ENCODE assay signal across 8 cellular contexts in genomic region chr11:66480116-66480938, GRCh38. TPM values are rescaled to one million over a fixed set of nuclear protein-coding genes. Genes with fewer than 3 reads are reported as not detected.
DNase-seq lines count a peak whose midpoint lies in the region; ATAC-seq and TF ChIP-seq lines count a peak whose summit lies in the region.

Gene DPP3 (plus strand): TSS chr11:66480434. CDS start chr11:66482201, 1,767 bp downstream.

- H3K9me3 ChIP-seq in osteoblast (ENCODE audit: low read depth, low read length) (no peaks in the 10 kb centered on the region), thoracic aorta (no peaks in the 10 kb centered on the region)

- TF ChIP-seq CTCF in GM06990 (IDR thresholded peaks at IDR 0.05; ENCODE audit: insufficient read depth, low read length, poor library complexity, severe bottlenecking) (no peak), osteoblast (IDR thresholded peaks at IDR 0.05; ENCODE audit: extremely low read depth, low read depth, low read length) (no peak), thoracic aorta (IDR thresholded peaks at IDR 0.05) (no peak)

- no peaks in the 10 kb centered on the region for H3K27me3 ChIP-seq in GM06990 (replicated peaks; ENCODE audit: control insufficient read depth, insufficient read depth, low read length)
- H3K27me3 ChIP-seq in osteoblast (ENCODE audit: insufficient read depth, low read length): no peaks in the 10 kb centered on the region
- no peaks in the 10 kb centered on the region for H3K27me3 ChIP-seq in thoracic aorta (replicated peaks; ENCODE audit: insufficient read depth)

- H3K36me3 ChIP-seq in GM06990 (ENCODE audit: control insufficient read depth, insufficient read depth, low read length) (peaks cover 5% of the 10 kb centered on the region), osteoblast (ENCODE audit: insufficient read depth, low read length) (peaks cover 9% of the 10 kb centered on the region), thoracic aorta (no peaks in the 10 kb centered on the region)

- peak within 1 kb of the TSS; percentile 95 for H3K27ac ChIP-seq in osteoblast (ENCODE audit: low read depth, low read length)
- H3K27ac ChIP-seq in thoracic aorta: peak within 1 kb of the TSS; percentile 89

- H3K79me2 ChIP-seq in osteoblast (ENCODE audit: insufficient read depth, low read length): peaks cover 16% of the 10 kb centered on the region

- peak within 1 kb of the TSS; percentile 93 for H3K27ac Mint-ChIP-seq in activated naive CD4-positive, alpha-beta T cell treated with anti-CD3 and anti-CD28 coated beads, Interleukin-2, amount 50 U/mL, for 72 hours

- ATAC-seq in HG02588 (IDR thresholded peaks at IDR 0.05; ENCODE audit: unreplicated experiment) (peak; percentile 87), SK-N-SH treated with all-trans-retinoic acid at 6 μM for 48 hours (peak; percentile 95), thoracic aorta (ENCODE audit: insufficient number of reproducible peaks, low FRiP score, low read depth) (peak; percentile 90)
- peak; percentile 96 to 98 for ATAC-seq in activated naive CD4-positive, alpha-beta T cell treated with anti-CD3 and anti-CD28 coated beads, Interleukin-2, amount 50 U/mL, for 72 hours

- peaks cover 4 to 6% of the 10 kb centered on the region in 2 donors for H3K36me3 Mint-ChIP-seq in activated naive CD4-positive, alpha-beta T cell treated with anti-CD3 and anti-CD28 coated beads, Interleukin-2, amount 50 U/mL, for 72 hours

- H2AFZ ChIP-seq in osteoblast (ENCODE audit: low read length): peak within 1 kb of the TSS; percentile 95

- H3K4me1 ChIP-seq in osteoblast (ENCODE audit: insufficient read depth, low read length) (peaks cover 12% of the 10 kb centered on the region), thoracic aorta (ENCODE audit: control insufficient read depth in 1 of 2, low read depth in 2 of 2) (peaks cover 8 to 18% of the 10 kb centered on the region in 2 donors)

- H3K4me2 ChIP-seq in osteoblast (ENCODE audit: insufficient read depth, low read length): peak within 1 kb of the TSS; percentile 91

- H3K4me3 ChIP-seq in GM06990 (replicated peaks; ENCODE audit: low read depth, low read length) (peak within 1 kb of the TSS; percentile 79), osteoblast (ENCODE audit: insufficient read depth, low read length) (peak within 1 kb of the TSS; percentile 98), thoracic aorta (peak within 1 kb of the TSS; percentile 83)

- peaks cover 17% of the 10 kb centered on the region for H4K20me1 ChIP-seq in osteoblast (ENCODE audit: insufficient read depth, low read length)

- no peaks in the 10 kb centered on the region for H3K9me3 Mint-ChIP-seq in activated naive CD4-positive, alpha-beta T cell treated with anti-CD3 and anti-CD28 coated beads, Interleukin-2, amount 50 U/mL, for 72 hours

- DNase-seq in GM06990 (ENCODE audit: extremely low read depth, insufficient read length) (peak; percentile 99), NCI-H1092 (lab: John Stamatoyannopoulos, UW) (peak; percentile 98), glomerular visceral epithelial cell (ENCODE audit: extremely low spot score) (peak; percentile 97), osteoblast (ENCODE audit: insufficient read length, low spot score, missing footprints) (peak; percentile 100), thoracic aorta (ENCODE audit: low spot score) (peak; percentile 90)
- DNase-seq in activated naive CD4-positive, alpha-beta T cell treated with anti-CD3 and anti-CD28 coated beads, Interleukin-2, amount 50 U/mL, for 72 hours (ENCODE audit: low spot score in 2 of 2): peak; percentile 97 to 98

TF ChIP-seq in SK-N-SH treated with all-trans-retinoic acid at 6 μM for 48 hours, 23 proteins besides CTCF, POLR2A, EP300 and RAD21:
- TF ChIP-seq ZC3H10 (CRISPR knock-in tag; IDR thresholded peaks at IDR 0.05) (no peak), GLIS3 (CRISPR knock-in tag; IDR thresholded peaks at IDR 0.05) (0 out of 2 replicates have a peak, but pooled peaks have one; percentile 38), ISL1 (CRISPR knock-in tag; IDR thresholded peaks at IDR 0.05) (no peak), TSHZ2 (CRISPR knock-in tag; IDR thresholded peaks at IDR 0.05) (no peak), POU6F1 (CRISPR knock-in tag; IDR thresholded peaks at IDR 0.05; ENCODE audit: borderline replicate concordance, low read depth) (peak; percentile 88; the same call in 1 of the 2 replicates), ZFP3 (CRISPR knock-in tag; IDR thresholded peaks at IDR 0.05) (0 out of 2 replicates have a peak, but pooled peaks have one; percentile 26), ARNTL (CRISPR knock-in tag; IDR thresholded peaks at IDR 0.05; ENCODE audit: borderline replicate concordance, low read depth) (peak; percentile 36; the same call in 1 of the 2 replicates), PATZ1 (CRISPR knock-in tag; IDR thresholded peaks at IDR 0.05; ENCODE audit: borderline replicate concordance) (peak; percentile 59; the same call in 1 of the 2 replicates), TCF4 (CRISPR knock-in tag; IDR thresholded peaks at IDR 0.05; ENCODE audit: borderline replicate concordance) (no peak), PPARA (CRISPR knock-in tag; IDR thresholded peaks at IDR 0.05; ENCODE audit: borderline replicate concordance) (no peak)

RNA-seq across cellular contexts. Expression of gene DPP3, which starts in this region (rescaled TPM):
- total RNA-seq in activated naive CD4-positive, alpha-beta T cell treated with anti-CD3 and anti-CD28 coated beads, Interleukin-2, amount 50 U/mL, for 72 hours: 10 to 100 TPM; 60.4 to 96.4 TPM
- total RNA-seq in osteoblast (35.8 and 36.5 TPM in 2 replicates), thoracic aorta (10 to 100 TPM; 20.2 to 22.2 TPM)

Comparison
In these comparisons a context has a peak if more than half of its experiments do, and no peak if none do; other contexts are left out.
1. Peak in every context shown above with its lines: DNase-seq, ATAC-seq, H3K4me3 ChIP-seq and H3K27ac ChIP-seq.